17 cellular contexts compared by ENCODE assay signal in genomic region chr7:116447436-116447835, GRCh38. TPM values are rescaled to one million over a fixed set of nuclear protein-coding genes. Genes with fewer than 3 reads are reported as not detected.
A peak's percentile ranks its signal among the peaks of the same experiment; 100 is the strongest.
DNase-seq lines count a peak whose midpoint lies in the region; ATAC-seq, FAIRE-seq and TF ChIP-seq lines count a peak whose summit lies in the region.
"Had no signal": no experiment of that assay in that cellular context is flagged by ENCODE, and none has a peak within 500 bp of the region (broad histone marks: within the 10 kb centered on the region; RNA-seq: fewer than 3 reads in every experiment).

No MANE protein-coding gene starts in this region.

- H3K9me3 Mint-ChIP-seq in osteocyte (ENCODE audit: unreplicated experiment), result no peaks in the 10 kb centered on the region
- no peaks in the 10 kb centered on the region for H3K9me3 Mint-ChIP-seq in CD8-positive, alpha-beta memory T cell

- no peak overlapping the region for H3K4me3 ChIP-seq in A549
- H3K4me3 ChIP-seq in HEK293 (ENCODE audit: low read depth, low read length), result no peak overlapping the region
- no peak overlapping the region for H3K4me3 ChIP-seq in adipocyte (ENCODE audit: low read length)
- H3K4me3 ChIP-seq in breast epithelium, result no peak overlapping the region
- H3K4me3 ChIP-seq in CD8-positive, alpha-beta memory T cell (ENCODE audit: low read length), result no peak overlapping the region
- H3K4me3 ChIP-seq: BLaER1, Peyer's patch had no signal

- intact Hi-C loops in breast epithelium (cut with DNase I; ENCODE audit: low total_unique reads), result no loop called here

- H3K36me3 ChIP-seq in HEK293 (ENCODE audit: control insufficient read depth in 2 of 2, insufficient read depth in 1 of 2, low read length in 2 of 2) (no peaks in the 10 kb centered on the region), adipocyte (ENCODE audit: control insufficient read depth, insufficient read depth, low read length, severe bottlenecking) (no peaks in the 10 kb centered on the region), breast epithelium (no peaks in the 10 kb centered on the region)
- no peaks in the 10 kb centered on the region for H3K36me3 ChIP-seq in CD8-positive, alpha-beta memory T cell (ENCODE audit: insufficient read depth, low read length)
- H3K36me3 ChIP-seq: BLaER1, Peyer's patch had no signal

- TF ChIP-seq CTCF in A549 (IDR thresholded peaks at IDR 0.05) (no peak), HEK293 (tag by site-specific recombination; IDR thresholded peaks at IDR 0.05) (no peak), osteocyte (IDR thresholded peaks at IDR 0.05) (no peak), breast epithelium (IDR thresholded peaks at IDR 0.05) (no peak)

- no peak for TF ChIP-seq POLR2A in A549 (IDR thresholded peaks at IDR 0.05; ENCODE audit: low read length)
- TF ChIP-seq POLR2A in breast epithelium (IDR thresholded peaks at IDR 0.05), result no peak

- no peak for TF ChIP-seq RAD21 in A549 (conservative IDR thresholded peaks at IDR 0.05 in 1 of 2, IDR thresholded peaks at IDR 0.05 in 1 of 2)

- H3K27me3 ChIP-seq in adipocyte (replicated peaks; ENCODE audit: control insufficient read depth, insufficient read depth, low read length) (no peaks in the 10 kb centered on the region), breast epithelium (no peaks in the 10 kb centered on the region)
- no peaks in the 10 kb centered on the region for H3K27me3 ChIP-seq in CD8-positive, alpha-beta memory T cell (ENCODE audit: insufficient read depth, low read length, poor library complexity, severe bottlenecking)
- H3K27me3 ChIP-seq: BLaER1, Peyer's patch had no signal

- H3K4me3 Mint-ChIP-seq in osteocyte (ENCODE audit: unreplicated experiment), result no peak overlapping the region
- no peak overlapping the region for H3K4me3 Mint-ChIP-seq in CD8-positive, alpha-beta memory T cell

- DNase-seq in A549 (ENCODE audit: low read depth in 1 of 2, low spot score in 1 of 2) (no peak), adipocyte (ENCODE audit: low read depth) (no peak), osteocyte (ENCODE audit: extremely low spot score, unreplicated experiment) (no peak), breast epithelium (ENCODE audit: low spot score in 2 of 2) (no peak)
- DNase-seq in CD8-positive, alpha-beta memory T cell, result no peak
- DNase-seq: EL, Karpas-422, NCI-H1105 treated with DMSO at 0.1 percent for 48 hours, NCI-H187 treated with DMSO at 0.1 percent for 48 hours, NCI-H2171, NCI-H774, Peyer's patch, SHP77 treated with DMSO at 0.1 percent for 48 hours had no signal

- peak overlapping the region; percentile 15 for H3K9ac ChIP-seq in adipocyte (ENCODE audit: low read length)
- H3K9ac ChIP-seq: BLaER1 had no signal

- peaks cover 60% of the 10 kb centered on the region for H3K4me1 Mint-ChIP-seq in osteocyte (ENCODE audit: unreplicated experiment)
- H3K4me1 Mint-ChIP-seq in CD8-positive, alpha-beta memory T cell, result no peaks in the 10 kb centered on the region

- 11% methylated on average over 2 of the region's 2 CpGs for WGBS in A549 (ENCODE audit: missing lambda C conversion rate)

- ATAC-seq in A549, result no peak
- ATAC-seq in GM19023 (IDR thresholded peaks at IDR 0.05; ENCODE audit: unreplicated experiment), result no peak

- no peaks in the 10 kb centered on the region for H3K27me3 Mint-ChIP-seq in osteocyte (ENCODE audit: unreplicated experiment)
- H3K27me3 Mint-ChIP-seq in CD8-positive, alpha-beta memory T cell, result peaks cover 7 to 37% of the 10 kb centered on the region in 2 donors

- peak overlapping the region; percentile 42 for H3K4me2 ChIP-seq in A549
- H3K4me2 ChIP-seq: BLaER1 had no signal

- no peak for TF ChIP-seq EP300 in A549 (IDR thresholded peaks at IDR 0.05)

- CTCF ChIA-PET in A549 (lab: Yijun Ruan, JAX), result interaction anchor here (0.7 to 2.4 kb wide), 4 partner anchors 78 to 192 kb away, joined by 3 to 17 read pairs (median 4); no protein-coding TSS in a partner anchor
- CTCF ChIA-PET in HEK293 (lab: Yijun Ruan, JAX), result interaction anchor here (0.6 to 1.0 kb wide), 3 partner anchors 21 to 293 kb away, joined by 3 to 8 read pairs (median 5); no protein-coding TSS in a partner anchor
- CTCF ChIA-PET in CD8-positive, alpha-beta memory T cell (lab: Charles Lee), result no interaction called here

- H3K36me3 Mint-ChIP-seq in osteocyte (ENCODE audit: unreplicated experiment), result no peaks in the 10 kb centered on the region
- H3K36me3 Mint-ChIP-seq in CD8-positive, alpha-beta memory T cell, result no peaks in the 10 kb centered on the region

- H3K9me3 ChIP-seq in A549 (no peaks in the 10 kb centered on the region), HEK293 (ENCODE audit: control insufficient read depth, insufficient read depth, low read depth, low read length) (no peaks in the 10 kb centered on the region), adipocyte (ENCODE audit: control insufficient read depth, low read length) (no peaks in the 10 kb centered on the region), breast epithelium (no peaks in the 10 kb centered on the region)
- H3K9me3 ChIP-seq in CD8-positive, alpha-beta memory T cell (ENCODE audit: low read length), result no peaks in the 10 kb centered on the region
- H3K9me3 ChIP-seq: BLaER1, Peyer's patch had no signal

- H3K27ac Mint-ChIP-seq in osteocyte (ENCODE audit: unreplicated experiment), result peak overlapping the region; percentile 66
- no peak overlapping the region for H3K27ac Mint-ChIP-seq in CD8-positive, alpha-beta memory T cell

- H3K27ac ChIP-seq in A549, result peak overlapping the region; percentile 47 to 86; a peak in 5 of 6 replicates
- H3K27ac ChIP-seq in HEK293 (ENCODE audit: extremely low read depth, low read depth, low read length), result no peak overlapping the region
- H3K27ac ChIP-seq in breast epithelium, result no peak overlapping the region
- no peak overlapping the region for H3K27ac ChIP-seq in CD8-positive, alpha-beta memory T cell (ENCODE audit: low read depth, low read length)
- H3K27ac ChIP-seq: BLaER1, Peyer's patch had no signal

- peak; percentile 43 for FAIRE-seq in A549 (lab: Jason Lieb, UNC)
- FAIRE-seq: H1 had no signal

- POLR2A ChIA-PET in A549 (lab: Yijun Ruan, JAX), result interaction anchor here (0.6 to 1.0 kb wide), 2 partner anchors 17 to 360 kb away, joined by 3 to 7 read pairs; no protein-coding TSS in a partner anchor
- POLR2A ChIA-PET in HEK293 (lab: Yijun Ruan, JAX), result no interaction called here
- POLR2A ChIA-PET in CD8-positive, alpha-beta memory T cell (lab: Charles Lee), result no interaction called here

- H3K4me1 ChIP-seq in A549 (peaks cover 61% of the 10 kb centered on the region), HEK293 (ENCODE audit: control insufficient read depth, insufficient read depth, low read length) (peaks cover 9% of the 10 kb centered on the region), adipocyte (ENCODE audit: control insufficient read depth, insufficient read depth, low read length) (peaks cover 50% of the 10 kb centered on the region), breast epithelium (no peaks in the 10 kb centered on the region)
- no peaks in the 10 kb centered on the region for H3K4me1 ChIP-seq in CD8-positive, alpha-beta memory T cell (ENCODE audit: insufficient read depth, low read length)
- H3K4me1 ChIP-seq: BLaER1, Peyer's patch had no signal

TF ChIP-seq in A549, 52 proteins besides CTCF, POLR2A, EP300 and RAD21 (continues in another document):
- TF ChIP-seq FOSL2 (IDR thresholded peaks at IDR 0.05) (no peak), FOSL2 (CRISPR knock-in tag; IDR thresholded peaks at IDR 0.05) (no peak), KDM1A (IDR thresholded peaks at IDR 0.05; ENCODE audit: low read depth) (no peak), USF2 (IDR thresholded peaks at IDR 0.05) (no peak), ZFP36 (IDR thresholded peaks at IDR 0.05; ENCODE audit: borderline replicate concordance, partially characterized antibody) (no peak), HDAC2 (IDR thresholded peaks at IDR 0.05) (no peak), POLR2AphosphoS2 (conservative IDR thresholded peaks at IDR 0.05; ENCODE audit: low read length) (no peak), CEBPB (IDR thresholded peaks at IDR 0.05) (no peak), CBX8 (IDR thresholded peaks at IDR 0.05) (no peak), ZNF302 (CRISPR knock-in tag; IDR thresholded peaks at IDR 0.05) (no peak), ZSCAN20 (CRISPR knock-in tag; IDR thresholded peaks at IDR 0.05) (no peak)

TF ChIP-seq in HEK293, 187 proteins besides CTCF, POLR2A, EP300 and RAD21:
- TF ChIP-seq ZBTB1 (tag by site-specific recombination; IDR thresholded peaks at IDR 0.05) (no peak), PRDM6 (tag by site-specific recombination; IDR thresholded peaks at IDR 0.05) (peak; percentile 56; the same call in 1 of the 2 replicates), ZFHX2 (tag by site-specific recombination; conservative IDR thresholded peaks at IDR 0.05) (no peak)

RNA-seq across cellular contexts. Expression of gene CAV2, which starts 52.1 kb away (rescaled TPM):
- polyA plus RNA-seq in A549 (2011; rRNA removed) (257 and 296 TPM in 2 replicates), A549 (2017; fragmentation: RNase III; extraction: RNeasy Plus Mini Kit Qiagen cat#74134 plus additional on column Dnase treatment) (142 to 159 TPM (median 156 TPM) in 3 replicates)
- polyA plus RNA-seq in A549 (2012; cell fraction: cytosol; rRNA removed), result 161 and 178 TPM in 2 replicates
- 64.3 and 90.5 TPM in 2 replicates for polyA plus RNA-seq in A549 (2012; cell fraction: nucleus; rRNA removed)
- 179 and 187 TPM in 2 replicates for polyA minus RNA-seq in A549 (2011; rRNA and poly(A)+ RNA removed)
- total RNA-seq in osteocyte (81.6 and 86.8 TPM in 2 replicates), breast epithelium (100 to 1,000 TPM in 1 of 3 donors, 10 to 100 TPM in 2; 63.3 to 311 (median 97.6) TPM)
- not detected for total RNA-seq in CD8-positive, alpha-beta memory T cell
- polyA plus RNA-seq in CD8-positive, alpha-beta memory T cell, result not detected

Comparison
In these comparisons a context has a peak if more than half of its experiments do, and no peak if none do; other contexts are left out.
1. H3K27ac ChIP-seq: peak in A549 (2 of 2); none in HEK293 (single experiment), breast epithelium (0 of 2) and CD8-positive, alpha-beta memory T cell (single experiment).
2. RNA of gene CAV2, which starts 52.1 kb away (total RNA-seq): 63.3 to 311 TPM in breast epithelium and 81.6 to 86.8 TPM in osteocyte; not detected in CD8-positive, alpha-beta memory T cell; every median in the first group is over 10 times any median in the second.